ENCODE assay signal across 16 cellular contexts in genomic region chr19:44876930-44877530, GRCh38. TPM values are rescaled to one million over a fixed set of nuclear protein-coding genes. Genes with fewer than 3 reads are reported as not detected.
DNase-seq lines count a peak whose midpoint lies in the region; ATAC-seq lines count a peak whose summit lies in the region.
"Had no signal": no experiment of that assay in that cellular context is flagged by ENCODE, and none has a peak within 500 bp of the region (broad histone marks: within the 10 kb centered on the region; RNA-seq: fewer than 3 reads in every experiment).

No MANE protein-coding gene starts in this region.

- peak overlapping the region; percentile 34 for H3K27ac ChIP-seq in subcutaneous abdominal adipose tissue (ENCODE audit: low read depth, low read length)
- H3K27ac ChIP-seq: GM23248, left lung had no signal

- no peaks in the 10 kb centered on the region for H3K9me3 ChIP-seq in subcutaneous abdominal adipose tissue (ENCODE audit: control insufficient read depth in 5 of 5, low read length in 5 of 5)
- H3K9me3 ChIP-seq: adrenal gland, left lung had no signal

- H3K27me3 Mint-ChIP-seq in activated naive CD8-positive, alpha-beta T cell = no peaks in the 10 kb centered on the region
- H3K27me3 Mint-ChIP-seq in activated naive CD8-positive, alpha-beta T cell treated with anti-CD3 and anti-CD28 coated beads, Interleukin-2, amount 50 U/mL, for 24 hours = peaks cover 2% of the 10 kb centered on the region
- H3K27me3 Mint-ChIP-seq in activated naive CD4-positive, alpha-beta T cell treated with anti-CD3 and anti-CD28 coated beads for 36 hours (ENCODE audit: low read depth) = no peaks in the 10 kb centered on the region
- H3K27me3 Mint-ChIP-seq: activated CD8-positive, alpha-beta memory T cell treated with anti-CD3 and anti-CD28 coated beads, Interleukin-2, amount 10 ng/mL, durations not matched to agents 7 days and 5 days had no signal

- H3K4me3 ChIP-seq in subcutaneous abdominal adipose tissue (ENCODE audit: low read depth in 1 of 5, low read length in 5 of 5) = no peak overlapping the region
- H3K4me3 ChIP-seq: adrenal gland, GM23248, left lung had no signal

- H3K27ac Mint-ChIP-seq in activated naive CD8-positive, alpha-beta T cell = peak overlapping the region; percentile 28
- H3K27ac Mint-ChIP-seq in activated naive CD8-positive, alpha-beta T cell treated with anti-CD3 and anti-CD28 coated beads, Interleukin-2, amount 50 U/mL, for 24 hours = no peak overlapping the region
- no peak overlapping the region for H3K27ac Mint-ChIP-seq in activated naive CD4-positive, alpha-beta T cell treated with anti-CD3 and anti-CD28 coated beads for 36 hours
- H3K27ac Mint-ChIP-seq: activated CD8-positive, alpha-beta memory T cell treated with anti-CD3 and anti-CD28 coated beads, Interleukin-2, amount 10 ng/mL, durations not matched to agents 7 days and 5 days had no signal

- no peak overlapping the region for H3K4me3 Mint-ChIP-seq in activated naive CD8-positive, alpha-beta T cell
- H3K4me3 Mint-ChIP-seq in activated naive CD8-positive, alpha-beta T cell treated with anti-CD3 and anti-CD28 coated beads, Interleukin-2, amount 50 U/mL, for 24 hours = no peak overlapping the region
- no peak overlapping the region for H3K4me3 Mint-ChIP-seq in activated naive CD4-positive, alpha-beta T cell treated with anti-CD3 and anti-CD28 coated beads for 36 hours
- H3K4me3 Mint-ChIP-seq: activated CD8-positive, alpha-beta memory T cell treated with anti-CD3 and anti-CD28 coated beads, Interleukin-2, amount 10 ng/mL, durations not matched to agents 7 days and 5 days had no signal

- H3K36me3 Mint-ChIP-seq in activated naive CD8-positive, alpha-beta T cell = no peaks in the 10 kb centered on the region
- H3K36me3 Mint-ChIP-seq in activated naive CD8-positive, alpha-beta T cell treated with anti-CD3 and anti-CD28 coated beads, Interleukin-2, amount 50 U/mL, for 24 hours (ENCODE audit: low read depth) = no peaks in the 10 kb centered on the region
- H3K36me3 Mint-ChIP-seq in activated naive CD4-positive, alpha-beta T cell treated with anti-CD3 and anti-CD28 coated beads for 36 hours (ENCODE audit: low read depth) = no peaks in the 10 kb centered on the region
- H3K36me3 Mint-ChIP-seq: activated CD8-positive, alpha-beta memory T cell treated with anti-CD3 and anti-CD28 coated beads, Interleukin-2, amount 10 ng/mL, durations not matched to agents 7 days and 5 days had no signal

- CTCF ChIA-PET in activated naive CD4-positive, alpha-beta T cell treated with anti-CD3 and anti-CD28 coated beads for 36 hours (lab: Charles Lee) = no interaction called here

- H3K4me1 Mint-ChIP-seq in activated naive CD8-positive, alpha-beta T cell (ENCODE audit: low read depth) = peaks cover 12% of the 10 kb centered on the region
- H3K4me1 Mint-ChIP-seq in activated naive CD8-positive, alpha-beta T cell treated with anti-CD3 and anti-CD28 coated beads, Interleukin-2, amount 50 U/mL, for 24 hours = peaks cover 7% of the 10 kb centered on the region
- peaks cover 4% of the 10 kb centered on the region for H3K4me1 Mint-ChIP-seq in activated naive CD4-positive, alpha-beta T cell treated with anti-CD3 and anti-CD28 coated beads for 36 hours (ENCODE audit: low read depth)

- H3K9me3 Mint-ChIP-seq in activated naive CD8-positive, alpha-beta T cell (ENCODE audit: low read depth) = no peaks in the 10 kb centered on the region
- no peaks in the 10 kb centered on the region for H3K9me3 Mint-ChIP-seq in activated naive CD8-positive, alpha-beta T cell treated with anti-CD3 and anti-CD28 coated beads, Interleukin-2, amount 50 U/mL, for 24 hours
- H3K9me3 Mint-ChIP-seq in activated naive CD4-positive, alpha-beta T cell treated with anti-CD3 and anti-CD28 coated beads for 36 hours = no peaks in the 10 kb centered on the region

- H3K27me3 ChIP-seq in subcutaneous abdominal adipose tissue (ENCODE audit: control insufficient read depth in 5 of 5, insufficient read depth in 4 of 5, low read length in 5 of 5) = no peaks in the 10 kb centered on the region
- H3K27me3 ChIP-seq: adrenal gland, left lung had no signal

- intact Hi-C loops in activated naive CD4-positive, alpha-beta T cell treated with anti-CD3 and anti-CD28 coated beads for 36 hours (cut with micrococcal nuclease) = no loop called here

- ATAC-seq in activated naive CD8-positive, alpha-beta T cell treated with anti-CD3 and anti-CD28 coated beads, Interleukin-2, amount 50 U/mL, for 24 hours = no peak
- ATAC-seq in HG03280 (IDR thresholded peaks at IDR 0.05; ENCODE audit: unreplicated experiment) = no peak
- ATAC-seq: activated CD8-positive, alpha-beta memory T cell treated with anti-CD3 and anti-CD28 coated beads, Interleukin-2, amount 10 ng/mL, durations not matched to agents 7 days and 5 days; left lung had no signal

- H3K4me1 ChIP-seq in subcutaneous abdominal adipose tissue (ENCODE audit: control insufficient read depth in 5 of 5, insufficient read depth in 5 of 5, low read length in 5 of 5) = peaks cover 0 to 37% (median 5%) of the 10 kb centered on the region in 5 donors
- H3K4me1 ChIP-seq: adrenal gland had no signal

- H3K36me3 ChIP-seq in subcutaneous abdominal adipose tissue (ENCODE audit: control insufficient read depth in 5 of 5, insufficient read depth in 5 of 5, low read length in 5 of 5) = peaks cover 3 to 72% (median 68%) of the 10 kb centered on the region in 5 donors

- H3K9ac ChIP-seq in subcutaneous abdominal adipose tissue (ENCODE audit: low read length in 5 of 5) = no peak overlapping the region
- H3K9ac ChIP-seq: GM23248 had no signal

- DNase-seq in activated naive CD8-positive, alpha-beta T cell treated with anti-CD3 and anti-CD28 coated beads, Interleukin-2, amount 50 U/mL, for 24 hours = no peak
- peak; percentile 44 for DNase-seq in NCI-H69 (lab: John Stamatoyannopoulos, UW)
- DNase-seq in central memory CD4-positive, alpha-beta T cell = peak; percentile 9
- no peak for DNase-seq in activated naive CD4-positive, alpha-beta T cell treated with anti-CD3 and anti-CD28 coated beads for 36 hours
- no peak for DNase-seq in stimulated activated CD4-positive, alpha-beta T cell treated with anti-CD3 and anti-CD28 coated beads, Interleukin-12 subunit alpha, Interleukin-12 subunit beta, amount 100 ng/mL, for 4 hours
- DNase-seq: activated CD8-positive, alpha-beta memory T cell treated with anti-CD3 and anti-CD28 coated beads, Interleukin-2, amount 10 ng/mL, durations not matched to agents 7 days and 5 days; adrenal gland; DMS79; GM23248; left lung; nucleus accumbens; PC-3; T-helper 9 cell had no signal

RNA-seq across cellular contexts. Expression of gene TOMM40, which starts 14.0 kb away (rescaled TPM):
- 10 to 100 TPM; 72.6 to 75.0 TPM for total RNA-seq in activated naive CD4-positive, alpha-beta T cell treated with anti-CD3 and anti-CD28 coated beads for 36 hours

RNA-seq across cellular contexts. Expression of gene APOE, which starts 28.6 kb away (rescaled TPM):
- total RNA-seq in activated naive CD4-positive, alpha-beta T cell treated with anti-CD3 and anti-CD28 coated beads for 36 hours = 1 to 10 TPM in 1 of 2 experiments, under 1 TPM in 1; 0.72 to 1.1 TPM

RNA-seq across cellular contexts. Expression of gene NECTIN2, which starts 30.9 kb away (rescaled TPM):
- total RNA-seq in activated naive CD4-positive, alpha-beta T cell treated with anti-CD3 and anti-CD28 coated beads for 36 hours = 1 to 10 TPM in 1 of 2 experiments, under 1 TPM in 1; 0.88 to 1.1 TPM

RNA-seq across cellular contexts. Expression of gene APOC1, which starts 37.4 kb away (rescaled TPM):
- 1 to 10 TPM; 1.2 to 1.3 TPM for total RNA-seq in activated naive CD4-positive, alpha-beta T cell treated with anti-CD3 and anti-CD28 coated beads for 36 hours
- total RNA-seq: GM23248 had no signal

Comparison
In these comparisons a context has a peak if more than half of its experiments do, and no peak if none do; other contexts are left out.
1. DNase-seq: peak in NCI-H69 (single experiment) and central memory CD4-positive, alpha-beta T cell (single experiment); none in activated naive CD8-positive, alpha-beta T cell treated with anti-CD3 and anti-CD28 coated beads, Interleukin-2, amount 50 U/mL, for 24 hours (single experiment), activated naive CD4-positive, alpha-beta T cell treated with anti-CD3 and anti-CD28 coated beads for 36 hours (single experiment) and stimulated activated CD4-positive, alpha-beta T cell treated with anti-CD3 and anti-CD28 coated beads, Interleukin-12 subunit alpha, Interleukin-12 subunit beta, amount 100 ng/mL, for 4 hours (single experiment).